ENCODE assay signal across 9 cellular contexts in the genomic region with DNA sequence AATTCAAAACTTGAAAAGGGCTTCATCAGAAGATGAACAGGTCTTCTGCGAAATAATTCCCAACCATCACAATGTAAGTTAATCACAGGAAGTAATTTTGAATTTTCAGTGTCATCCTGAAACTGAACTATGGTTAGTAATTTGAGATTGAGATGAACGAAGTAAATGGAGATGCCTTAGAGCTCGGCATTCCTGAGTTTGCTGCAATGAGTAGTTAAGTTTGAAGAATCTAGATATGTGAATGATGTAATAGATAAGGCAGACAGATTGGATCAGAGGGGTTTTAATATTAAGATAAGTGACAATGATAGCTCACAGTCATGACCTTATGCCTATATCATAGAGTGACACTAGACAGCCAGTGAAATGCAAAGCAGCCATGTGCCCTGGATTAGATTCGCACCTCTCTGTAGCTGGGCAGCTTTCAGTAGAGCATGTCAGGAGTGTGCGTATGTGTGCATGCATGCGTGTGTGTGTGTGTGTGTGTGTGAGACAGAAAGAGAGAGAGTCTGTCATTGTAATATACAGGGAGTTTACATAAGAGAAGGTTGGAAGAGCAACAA.
DNase-seq lines count a peak whose midpoint lies in the region; ATAC-seq and TF ChIP-seq lines count a peak whose summit lies in the region.
"Had no signal": no experiment of that assay in that cellular context is flagged by ENCODE, and none has a peak within 500 bp of the region (broad histone marks: within the 10 kb centered on the region; RNA-seq: fewer than 3 reads in every experiment).

No MANE protein-coding gene starts in this region.

- no peak for TF ChIP-seq CTCF in foreskin fibroblast (IDR thresholded peaks at IDR 0.05; ENCODE audit: low read depth, low read length)

- ATAC-seq in GM18858 (IDR thresholded peaks at IDR 0.05; ENCODE audit: unreplicated experiment) (peak; percentile 36), GM21825 (IDR thresholded peaks at IDR 0.05; ENCODE audit: unreplicated experiment) (peak; percentile 41)

- DNase-seq in NCI-H526 (lab: John Stamatoyannopoulos, UW) (peak; percentile 28 to 78), myocyte (ENCODE audit: low read depth) (peak; percentile 7), foreskin fibroblast (no peak), NCI-H2107 (lab: John Stamatoyannopoulos, UW) (no peak), GDM1 (lab: John Stamatoyannopoulos, UW) (no peak), medulla oblongata (ENCODE audit: extremely low spot score) (no peak)
- DNase-seq: activated T-cell treated with anti-CD3 and anti-CD28 coated beads, Interleukin-2, amount 50 U/mL, for 1 hour had no signal

- no peak overlapping the region for H3K4me3 ChIP-seq in foreskin fibroblast (ENCODE audit: low read depth in 1 of 2, low read length in 2 of 2)

Comparison
In these comparisons a context has a peak if more than half of its experiments do, and no peak if none do; other contexts are left out.
1. DNase-seq: peak in NCI-H526 (2 of 2) and myocyte (single experiment); none in foreskin fibroblast (0 of 2), NCI-H2107 (single experiment), GDM1 (single experiment) and medulla oblongata (single experiment).